In the genomic region with DNA sequence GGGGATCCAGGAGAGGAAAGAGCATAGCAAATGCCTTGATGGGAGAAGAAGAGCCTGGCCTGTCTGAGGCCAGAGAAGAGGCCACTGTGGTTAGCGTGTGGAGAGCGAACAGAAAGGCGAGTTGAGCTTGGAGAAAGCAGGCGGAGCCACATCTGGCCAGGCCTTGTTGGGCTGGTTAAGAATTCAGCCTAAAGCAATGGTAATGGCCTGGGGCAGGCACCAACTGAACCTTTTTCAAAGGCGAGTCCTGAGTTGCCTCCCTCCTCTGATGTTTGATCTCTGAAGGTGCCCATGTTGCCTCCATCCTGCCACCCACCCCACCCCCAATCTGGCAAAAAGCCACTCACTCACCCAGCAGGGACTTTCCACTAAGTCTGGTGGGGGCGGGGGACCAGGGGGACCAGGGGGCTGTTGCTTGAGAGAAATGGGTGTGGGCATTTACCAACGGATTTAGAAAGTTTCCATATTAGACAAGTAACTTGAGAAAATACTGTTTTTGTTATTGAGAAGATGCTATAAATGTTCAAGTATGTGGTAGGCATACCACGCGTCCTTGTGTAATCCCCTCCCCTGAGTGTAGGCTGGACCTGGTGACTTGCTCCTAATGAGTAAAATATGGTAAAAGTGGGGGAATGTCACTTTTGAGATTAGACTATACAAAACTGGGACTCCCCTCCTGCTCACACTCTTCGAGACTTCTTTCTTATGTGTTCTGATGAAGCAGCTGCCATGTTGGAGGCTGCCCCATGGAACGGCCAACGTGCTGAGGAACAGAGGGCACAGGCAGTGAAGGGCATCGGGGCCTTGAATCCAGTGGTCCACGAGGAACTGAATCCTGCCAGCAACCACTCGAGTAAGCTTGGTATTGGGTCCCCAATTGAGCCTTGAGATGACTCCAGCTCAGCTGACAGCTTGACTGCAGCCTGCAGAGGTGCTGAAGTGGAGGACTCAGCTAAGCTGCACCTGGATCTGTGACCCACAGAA, we compare ENCODE assay signal across 9 cellular contexts.
DNase-seq lines count a peak whose midpoint lies in the region; ATAC-seq and FAIRE-seq lines count a peak whose summit lies in the region.
"Had no signal": no experiment of that assay in that cellular context is flagged by ENCODE, and none has a peak within 500 bp of the region (broad histone marks: within the 10 kb centered on the region; RNA-seq: fewer than 3 reads in every experiment).

No MANE protein-coding gene starts in this region.

- FAIRE-seq in HTR-8/SVneo (lab: Jason Lieb, UNC), result no peak

- peak; percentile 90 for DNase-seq in activated CD8-positive, alpha-beta memory T cell treated with anti-CD3 and anti-CD28 coated beads for 24 hours
- peak; percentile 84 for DNase-seq in fibroblast of gingiva (ENCODE audit: low read depth)
- DNase-seq in stimulated activated CD8-positive, alpha-beta memory T cell treated with anti-CD3 and anti-CD28 coated beads, Interleukin-4, amount 100 ng/mL, for 4 hours (ENCODE audit: low read depth in 2 of 2, low spot score in 1 of 2), result peak; percentile 59 to 68
- DNase-seq in hippocampal formation (lab: John Stamatoyannopoulos, UW), result no peak
- DNase-seq in HTR-8/SVneo (ENCODE audit: insufficient read length, low spot score), result no peak

- ATAC-seq in HG02759 (IDR thresholded peaks at IDR 0.05; ENCODE audit: unreplicated experiment) (peak; percentile 66), GM21717 (IDR thresholded peaks at IDR 0.05; ENCODE audit: unreplicated experiment) (no peak), HG02840 (IDR thresholded peaks at IDR 0.05; ENCODE audit: low FRiP score, unreplicated experiment) (no peak)
- ATAC-seq: gastrocnemius medialis had no signal

Comparison
In these comparisons a context has a peak if more than half of its experiments do, and no peak if none do; other contexts are left out.
1. DNase-seq: peak in activated CD8-positive, alpha-beta memory T cell treated with anti-CD3 and anti-CD28 coated beads for 24 hours (single experiment), fibroblast of gingiva (single experiment) and stimulated activated CD8-positive, alpha-beta memory T cell treated with anti-CD3 and anti-CD28 coated beads, Interleukin-4, amount 100 ng/mL, for 4 hours (2 of 2); none in hippocampal formation (0 of 2) and HTR-8/SVneo (single experiment).